Comparison of ENCODE assay signal across 9 cellular contexts in the genomic region with DNA sequence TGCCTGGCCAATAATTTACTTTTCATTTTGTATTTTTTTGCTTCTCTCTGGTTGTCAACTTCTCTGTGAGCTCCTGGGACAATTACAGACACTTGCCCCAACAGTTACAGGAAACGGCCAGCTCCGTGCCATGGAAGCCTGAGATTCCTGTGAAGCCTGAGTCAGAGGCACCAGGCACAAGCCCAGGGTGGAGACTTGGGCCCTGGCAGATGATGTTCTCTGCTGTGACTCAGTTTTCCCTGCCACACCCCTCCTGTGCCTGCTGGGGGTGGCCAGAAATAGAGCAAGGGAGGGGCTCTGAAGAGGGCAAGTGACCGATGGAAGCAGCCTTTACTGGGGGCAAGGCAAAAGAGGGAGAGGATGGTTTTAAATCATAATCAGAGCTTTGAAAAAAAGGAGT. TPM values are rescaled to one million over a fixed set of nuclear protein-coding genes. Genes with fewer than 3 reads are reported as not detected.
DNase-seq lines count a peak whose midpoint lies in the region; ATAC-seq, FAIRE-seq and TF ChIP-seq lines count a peak whose summit lies in the region.
"Had no signal": no experiment of that assay in that cellular context is flagged by ENCODE, and none has a peak within 500 bp of the region (broad histone marks: within the 10 kb centered on the region; RNA-seq: fewer than 3 reads in every experiment).

No MANE protein-coding gene starts in this region.

- no peak for TF ChIP-seq CTCF in AG09319 (IDR thresholded peaks at IDR 0.05; ENCODE audit: low read depth, low read length)
- no peak for TF ChIP-seq CTCF in fibroblast of pulmonary artery (IDR thresholded peaks at IDR 0.05; ENCODE audit: low read length, missing control alignments)

- no peak overlapping the region for H3K4me3 ChIP-seq in fibroblast of pulmonary artery (replicated peaks; ENCODE audit: low read depth, low read length)

- DNase-seq in AG09319 (ENCODE audit: extremely low read depth, low read depth) (peak; percentile 81), RCC 7860 (ENCODE audit: low spot score) (peak; percentile 90), fibroblast of pulmonary artery (ENCODE audit: low read depth) (peak; percentile 77), posterior vena cava (ENCODE audit: low spot score) (peak; percentile 96), DMS79 treated with DMSO at 0.1 percent for 48 hours (lab: John Stamatoyannopoulos, UW) (no peak), globus pallidus (ENCODE audit: low spot score) (no peak), NCI-H526 treated with DMSO at 0.1 percent for 48 hours (lab: John Stamatoyannopoulos, UW) (no peak)
- DNase-seq: GF-D8 had no signal

- intact Hi-C loops in posterior vena cava (cut with DNase I): no loop called here

- no peak for ATAC-seq in GM19351 (IDR thresholded peaks at IDR 0.05; ENCODE audit: unreplicated experiment)

- peak; percentile 94 for FAIRE-seq in RCC 7860 (lab: Jason Lieb, UNC)

RNA-seq across cellular contexts. Expression of gene ATP5MGL, which starts 4.9 kb away (rescaled TPM):
- total RNA-seq in posterior vena cava: 1 to 10 TPM in 1 of 2 donors, under 1 TPM in 1; 0.56 to 2.0 TPM

RNA-seq across cellular contexts. Expression of gene CYB5R3, which starts 13.7 kb away (rescaled TPM):
- total RNA-seq in posterior vena cava: 100 to 1,000 TPM; 443 to 468 TPM

RNA-seq across cellular contexts. Expression of gene POLDIP3, which starts 20.8 kb away (rescaled TPM):
- total RNA-seq in posterior vena cava: 10 to 100 TPM; 42.8 to 47.5 TPM

Comparison
In these comparisons a context has a peak if more than half of its experiments do, and no peak if none do; other contexts are left out.
1. DNase-seq: peak in AG09319 (single experiment), RCC 7860 (single experiment), fibroblast of pulmonary artery (single experiment) and posterior vena cava (single experiment); none in DMS79 treated with DMSO at 0.1 percent for 48 hours (single experiment), globus pallidus (single experiment) and NCI-H526 treated with DMSO at 0.1 percent for 48 hours (single experiment).